ENCODE assay signal across 2 cellular contexts in the genomic region with DNA sequence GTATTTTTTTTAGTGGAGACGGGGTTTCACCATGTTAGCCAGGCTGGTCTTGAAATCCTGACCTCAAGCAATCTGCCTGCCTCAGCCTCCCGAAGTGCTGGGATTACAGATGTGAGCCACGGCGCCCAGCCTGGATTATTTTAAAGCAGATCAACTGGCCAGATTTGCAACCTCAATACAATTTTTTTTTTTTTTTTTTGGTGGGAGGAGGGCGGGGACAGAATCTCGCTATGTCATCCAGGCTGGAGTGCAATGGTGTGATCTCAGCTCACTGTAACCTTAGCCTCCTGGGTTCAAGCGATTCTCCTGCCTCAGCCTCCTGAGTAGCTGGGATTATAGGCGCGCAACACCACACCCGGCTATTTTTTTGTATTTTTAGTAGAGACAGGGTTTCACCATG. TPM values are rescaled to one million over a fixed set of nuclear protein-coding genes. Genes with fewer than 3 reads are reported as not detected.
"Had no signal": no experiment of that assay in that cellular context is flagged by ENCODE, and none has a peak within 500 bp of the region (broad histone marks: within the 10 kb centered on the region; RNA-seq: fewer than 3 reads in every experiment).

No MANE protein-coding gene starts in this region.

RNA-seq across cellular contexts. Expression of a gene that starts 54.5 kb away (rescaled TPM):
- total RNA-seq: HT-29 had no signal
- polyA plus RNA-seq: IgD-negative memory B cell had no signal
